In genomic region chr5:29992248-29992647, GRCh38 we compare ENCODE assay signal across 27 cellular contexts.
"Had no signal": no experiment of that assay in that cellular context is flagged by ENCODE, and none has a peak within 500 bp of the region (broad histone marks: within the 10 kb centered on the region; RNA-seq: fewer than 3 reads in every experiment).

No MANE protein-coding gene starts in this region.

- ATAC-seq: stimulated activated effector memory CD8-positive, alpha-beta T cell treated with anti-CD3 and anti-CD28 coated beads, Interleukin-12 subunit alpha, Interleukin-12 subunit beta, amount 100 ng/mL, for 72 hours; stimulated activated memory B cell treated with anti-CD40 and anti-IgM and Interleukin-4, amounts not matched to agents 10 μg/mL and 1 μg/mL and 100 μg/mL, for 72 hours; stimulated activated naive B cell treated with anti-CD40 and anti-IgM and Interleukin-4, amounts not matched to agents 10 μg/mL and 1 μg/mL and 100 μg/mL, for 72 hours; stimulated activated naive CD8-positive, alpha-beta T cell treated with anti-CD3 and anti-CD28 coated beads, Interleukin-15, amount 100 ng/mL, for 72 hours; stimulated activated naive CD8-positive, alpha-beta T cell treated with anti-CD3 and anti-CD28 coated beads, Interleukin-15, Interleukin-2, amounts not matched to agents 100 U/mL and 50 U/mL, for 24 hours; upper lobe of right lung had no signal

- DNase-seq: stimulated activated CD4-positive, alpha-beta T cell treated with anti-CD3 and anti-CD28 coated beads, Interleukin-2, amount 100 ng/mL, for 48 hours; stimulated activated CD4-positive, alpha-beta T cell treated with anti-CD3 and anti-CD28 coated beads, Interleukin-4, amount 100 ng/mL, for 1 hour; stimulated activated CD4-positive, alpha-beta T cell treated with anti-CD3 and anti-CD28 coated beads, Interleukin-4, amount 100 ng/mL, for 24 hours; stimulated activated CD4-positive, alpha-beta T cell treated with anti-CD3 and anti-CD28 coated beads, Interleukin-4, amount 100 ng/mL, for 4 hours; stimulated activated CD8-positive, alpha-beta memory T cell treated with anti-CD3 and anti-CD28 coated beads, Interleukin-4, amount 100 ng/mL, for 48 hours; stimulated activated naive B cell treated with anti-CD40 and anti-IgM and Interleukin-4, amounts not matched to agents 10 μg/mL and 1 μg/mL and 100 μg/mL, for 72 hours; stimulated activated naive CD4-positive, alpha-beta T cell; stimulated activated naive CD4-positive, alpha-beta T cell treated with Interleukin-2 at 50 U/mL for 16 hours; stimulated activated naive CD8-positive, alpha-beta T cell treated with anti-CD3 and anti-CD28 coated beads, Interleukin-15, amount 100 ng/mL, for 72 hours; stimulated activated naive CD8-positive, alpha-beta T cell treated with anti-CD3 and anti-CD28 coated beads, Interleukin-15, Interleukin-2, amounts not matched to agents 100 U/mL and 50 U/mL, for 24 hours; stomach; substantia nigra; testis; thyroid gland; tibial artery; transverse colon; trophoblast cell; upper lobe of left lung; upper lobe of right lung; uterus had no signal

- H3K36me3 ChIP-seq: stomach, suprapubic skin, thoracic aorta, thyroid gland, tibial artery, tibial nerve, transverse colon, upper lobe of left lung, upper lobe of right lung, uterus, vagina had no signal

- FAIRE-seq: urothelium cell line had no signal

- H3K27ac ChIP-seq: stomach, suprapubic skin, testis, thoracic aorta, thyroid gland, tibial artery, tibial nerve, transverse colon, upper lobe of left lung, upper lobe of right lung, uterus, vagina had no signal

- H3K4me1 ChIP-seq: stomach, suprapubic skin, testis, thyroid gland, tibial artery, tibial nerve, transverse colon, upper lobe of left lung, upper lobe of right lung, uterus, vagina had no signal

- H3K27me3 ChIP-seq: stomach, suprapubic skin, testis, thyroid gland, tibial artery, tibial nerve, transverse colon, upper lobe of left lung, upper lobe of right lung, uterus, vagina had no signal

- H3K9me3 ChIP-seq: suprapubic skin, testis, thoracic aorta, thyroid gland, tibial artery, tibial nerve, transverse colon, upper lobe of left lung, upper lobe of right lung, uterus, vagina had no signal

- H3K4me3 ChIP-seq: stomach, suprapubic skin, testis, thoracic aorta, thyroid gland, tibial artery, tibial nerve, transverse colon, upper lobe of left lung, upper lobe of right lung, uterus, vagina had no signal
